Comparison of ENCODE assay signal across 1 cellular context in genomic region chr20:16208443-16208842, GRCh38.
TF ChIP-seq lines count a peak whose summit lies in the region.

No MANE protein-coding gene starts in this region.

TF ChIP-seq in K562, 482 proteins besides CTCF, POLR2A, EP300 and RAD21 (continued from another document):
- TF ChIP-seq USF2 (CRISPR knock-in tag; IDR thresholded peaks at IDR 0.05) (peak; percentile 30; the same call in 1 of the 2 replicates), RAD51 (IDR thresholded peaks at IDR 0.05; ENCODE audit: borderline replicate concordance, low read depth) (peak; percentile 48; the same call in 1 of the 2 replicates), PRMT5 (CRISPR knock-in tag; IDR thresholded peaks at IDR 0.05) (no peak), TFE3 (CRISPR knock-in tag; IDR thresholded peaks at IDR 0.05) (peak; percentile 72), HLTF (IDR thresholded peaks at IDR 0.05) (no peak), PKNOX1 (IDR thresholded peaks at IDR 0.05) (peak; percentile 13; the same call in 1 of the 2 replicates), ZNF140 (CRISPR knock-in tag; IDR thresholded peaks at IDR 0.05) (no peak), SRSF3 (IDR thresholded peaks at IDR 0.05; ENCODE audit: insufficient read depth, low read length) (no peak), FOXM1 (IDR thresholded peaks at IDR 0.05; ENCODE audit: low read depth) (no peak), FOXM1 (CRISPR knock-in tag; IDR thresholded peaks at IDR 0.05; ENCODE audit: low read depth) (no peak), CBFA2T2 (conservative IDR thresholded peaks at IDR 0.05) (peak; percentile 21; the same call in 1 of the 2 replicates), TAF9B (IDR thresholded peaks at IDR 0.05; ENCODE audit: partially characterized antibody) (no peak), ESRRA (IDR thresholded peaks at IDR 0.05; ENCODE audit: borderline replicate concordance, low read depth) (no peak), SAFB (IDR thresholded peaks at IDR 0.05; ENCODE audit: borderline replicate concordance, low read depth, low read length) (no peak), ZNF217 (CRISPR knock-in tag; IDR thresholded peaks at IDR 0.05) (no peak)
- TF ChIP-seq, protein P1, sequence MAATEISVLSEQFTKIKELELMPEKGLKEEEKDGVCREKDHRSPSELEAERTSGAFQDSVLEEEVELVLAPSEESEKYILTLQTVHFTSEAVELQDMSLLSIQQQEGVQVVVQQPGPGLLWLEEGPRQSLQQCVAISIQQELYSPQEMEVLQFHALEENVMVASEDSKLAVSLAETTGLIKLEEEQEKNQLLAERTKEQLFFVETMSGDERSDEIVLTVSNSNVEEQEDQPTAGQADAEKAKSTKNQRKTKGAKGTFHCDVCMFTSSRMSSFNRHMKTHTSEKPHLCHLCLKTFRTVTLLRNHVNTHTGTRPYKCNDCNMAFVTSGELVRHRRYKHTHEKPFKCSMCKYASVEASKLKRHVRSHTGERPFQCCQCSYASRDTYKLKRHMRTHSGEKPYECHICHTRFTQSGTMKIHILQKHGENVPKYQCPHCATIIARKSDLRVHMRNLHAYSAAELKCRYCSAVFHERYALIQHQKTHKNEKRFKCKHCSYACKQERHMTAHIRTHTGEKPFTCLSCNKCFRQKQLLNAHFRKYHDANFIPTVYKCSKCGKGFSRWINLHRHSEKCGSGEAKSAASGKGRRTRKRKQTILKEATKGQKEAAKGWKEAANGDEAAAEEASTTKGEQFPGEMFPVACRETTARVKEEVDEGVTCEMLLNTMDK (IDR thresholded peaks at IDR 0.05; ENCODE audit: borderline replicate concordance, insufficient read depth, low read depth, low read length, poor library complexity, severe bottlenecking), result no peak
- TF ChIP-seq, protein P2, sequence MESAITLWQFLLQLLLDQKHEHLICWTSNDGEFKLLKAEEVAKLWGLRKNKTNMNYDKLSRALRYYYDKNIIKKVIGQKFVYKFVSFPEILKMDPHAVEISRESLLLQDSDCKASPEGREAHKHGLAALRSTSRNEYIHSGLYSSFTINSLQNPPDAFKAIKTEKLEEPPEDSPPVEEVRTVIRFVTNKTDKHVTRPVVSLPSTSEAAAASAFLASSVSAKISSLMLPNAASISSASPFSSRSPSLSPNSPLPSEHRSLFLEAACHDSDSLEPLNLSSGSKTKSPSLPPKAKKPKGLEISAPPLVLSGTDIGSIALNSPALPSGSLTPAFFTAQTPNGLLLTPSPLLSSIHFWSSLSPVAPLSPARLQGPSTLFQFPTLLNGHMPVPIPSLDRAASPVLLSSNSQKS (CRISPR knock-in tag; IDR thresholded peaks at IDR 0.05), result no peak
